1 cellular context compared by ENCODE assay signal in genomic region chr22:31753005-31753633, GRCh38.
TF ChIP-seq lines count a peak whose summit lies in the region.

No MANE protein-coding gene starts in this region.

TF ChIP-seq in neural cell, 6 proteins besides CTCF, POLR2A, EP300 and RAD21 (continued from another document):
- TF ChIP-seq SMC3 (conservative IDR thresholded peaks at IDR 0.05; ENCODE audit: poor library complexity), result no peak
TF ChIP-seq in neural cell: peak in this region for 0.
